ENCODE assay signal across 27 cellular contexts in the genomic region with DNA sequence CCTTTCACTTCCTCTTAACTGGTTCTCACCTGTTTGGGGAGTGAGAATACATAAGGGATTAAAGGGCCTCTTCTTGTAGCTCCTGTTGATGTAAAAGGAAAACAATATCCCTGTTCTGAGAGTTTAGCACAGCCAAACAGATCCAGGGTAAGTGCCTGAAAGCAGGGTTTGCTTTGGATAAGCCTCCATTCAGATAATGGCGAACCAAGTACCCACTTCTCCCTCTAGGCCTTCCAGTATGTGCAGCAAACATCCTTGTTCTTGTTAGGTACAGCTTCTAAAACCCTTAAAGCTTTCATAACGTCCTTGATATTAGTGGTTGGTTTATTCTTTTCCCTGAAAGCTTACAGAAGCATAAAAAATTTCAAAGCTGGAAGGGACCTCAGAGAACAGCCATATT.
"Had no signal": no experiment of that assay in that cellular context is flagged by ENCODE, and none has a peak within 500 bp of the region (broad histone marks: within the 10 kb centered on the region; RNA-seq: fewer than 3 reads in every experiment).

No MANE protein-coding gene starts in this region.

- H3K4me3 ChIP-seq: neural progenitor cell, ovary, prostate gland, right lobe of liver, sigmoid colon, smooth muscle cell, spleen, suprapubic skin, testis, tibial artery, transverse colon, vagina had no signal

- H3K27me3 ChIP-seq: neural progenitor cell, ovary, right lobe of liver, sigmoid colon, spleen, suprapubic skin, testis, tibial artery, transverse colon, vagina had no signal

- DNase-seq: naive thymus-derived CD4-positive, alpha-beta T cell; natural killer cell; occipital lobe; ovary; retina; right cardiac atrium; right lobe of liver; sigmoid colon; spleen; stimulated activated CD4-positive, alpha-beta T cell treated with anti-CD3 and anti-CD28 coated beads, Interleukin-12 subunit alpha, Interleukin-12 subunit beta, amount 100 ng/mL, for 4 hours; stimulated activated CD4-positive, alpha-beta T cell treated with anti-CD3 and anti-CD28 coated beads, Interleukin-1b, Interleukin-23, amount 100 ng/mL, for 48 hours; stimulated activated CD4-positive, alpha-beta T cell treated with anti-CD3 and anti-CD28 coated beads, Interleukin-4, amount 100 ng/mL, for 1 hour; stimulated activated CD4-positive, alpha-beta T cell treated with anti-CD3 and anti-CD28 coated beads, Interleukin-4, amount 100 ng/mL, for 4 hours; stimulated activated CD8-positive, alpha-beta memory T cell treated with anti-CD3 and anti-CD28 coated beads, Interleukin-4, amount 100 ng/mL, for 48 hours; stimulated activated naive CD4-positive, alpha-beta T cell; stimulated activated naive CD8-positive, alpha-beta T cell treated with anti-CD3 and anti-CD28 coated beads, Interleukin-15, amount 100 ng/mL, for 72 hours; stimulated activated naive CD8-positive, alpha-beta T cell treated with anti-CD3 and anti-CD28 coated beads, Interleukin-15, Interleukin-2, amounts not matched to agents 100 U/mL and 50 U/mL, for 24 hours; substantia nigra; testis; tibial artery; transverse colon had no signal

- H3K9me3 ChIP-seq: ovary, prostate gland, right lobe of liver, sigmoid colon, suprapubic skin, testis, tibial artery, transverse colon, vagina had no signal

- ATAC-seq: naive thymus-derived CD4-positive, alpha-beta T cell; natural killer cell; right cardiac atrium; right lobe of liver; stimulated activated memory B cell treated with anti-CD40 and anti-IgM and Interleukin-4, amounts not matched to agents 10 μg/mL and 1 μg/mL and 100 μg/mL, for 72 hours; stimulated activated naive CD8-positive, alpha-beta T cell treated with anti-CD3 and anti-CD28 coated beads, Interleukin-15, amount 100 ng/mL, for 72 hours; stimulated activated naive CD8-positive, alpha-beta T cell treated with anti-CD3 and anti-CD28 coated beads, Interleukin-15, Interleukin-2, amounts not matched to agents 100 U/mL and 50 U/mL, for 24 hours had no signal

- H3K27ac ChIP-seq: neural progenitor cell, ovary, prostate gland, right lobe of liver, sigmoid colon, spleen, suprapubic skin, testis, tibial artery, transverse colon, vagina had no signal

- H3K36me3 ChIP-seq: neural progenitor cell, ovary, prostate gland, right lobe of liver, sigmoid colon, spleen, suprapubic skin, tibial artery, transverse colon, vagina had no signal

- H3K4me1 ChIP-seq: prostate gland, right lobe of liver, sigmoid colon, spleen, suprapubic skin, testis, tibial artery, transverse colon, vagina had no signal
